11 cellular contexts compared by ENCODE assay signal in genomic region chrX:123869488-123869887, GRCh38. TPM values are rescaled to one million over a fixed set of nuclear protein-coding genes. Genes with fewer than 3 reads are reported as not detected.
DNase-seq lines count a peak whose midpoint lies in the region; ATAC-seq and TF ChIP-seq lines count a peak whose summit lies in the region.
"Had no signal": no experiment of that assay in that cellular context is flagged by ENCODE, and none has a peak within 500 bp of the region (broad histone marks: within the 10 kb centered on the region; RNA-seq: fewer than 3 reads in every experiment).

No MANE protein-coding gene starts in this region.

- TF ChIP-seq POLR2A in NB4 (IDR thresholded peaks at IDR 0.05; ENCODE audit: extremely low read depth, insufficient read length) = no peak
- TF ChIP-seq POLR2A in sigmoid colon (IDR thresholded peaks at IDR 0.05) = no peak

- H3K27ac Mint-ChIP-seq in CD4-positive, alpha-beta T cell = peak overlapping the region; percentile 25

- CTCF ChIA-PET in CD4-positive, alpha-beta T cell (lab: Charles Lee) = no interaction called here

- no peak overlapping the region for H3K27ac ChIP-seq in CD4-positive, alpha-beta T cell (ENCODE audit: low read depth, low read length)
- H3K27ac ChIP-seq in sigmoid colon = no peak overlapping the region

- H3K4me1 ChIP-seq in sigmoid colon = no peaks in the 10 kb centered on the region

- H3K36me3 Mint-ChIP-seq in CD4-positive, alpha-beta T cell (ENCODE audit: low read depth) = peaks cover 8% of the 10 kb centered on the region
- H3K36me3 Mint-ChIP-seq: naive B cell had no signal

- peaks cover 15% of the 10 kb centered on the region for H3K4me1 Mint-ChIP-seq in CD4-positive, alpha-beta T cell (ENCODE audit: low read depth)

- no peaks in the 10 kb centered on the region for H3K9me3 Mint-ChIP-seq in CD4-positive, alpha-beta T cell
- H3K9me3 Mint-ChIP-seq: naive B cell had no signal

- H3K27me3 ChIP-seq in CD4-positive, alpha-beta T cell (ENCODE audit: control insufficient read depth, insufficient read depth, low read length) = no peaks in the 10 kb centered on the region
- H3K27me3 ChIP-seq in sigmoid colon = no peaks in the 10 kb centered on the region
- H3K27me3 ChIP-seq: spleen had no signal

- H3K27me3 Mint-ChIP-seq in CD4-positive, alpha-beta T cell = no peaks in the 10 kb centered on the region
- H3K27me3 Mint-ChIP-seq: naive B cell had no signal

- no peaks in the 10 kb centered on the region for H3K36me3 ChIP-seq in sigmoid colon

- no peak overlapping the region for H3K4me3 Mint-ChIP-seq in CD4-positive, alpha-beta T cell
- H3K4me3 Mint-ChIP-seq: naive B cell had no signal

- no peak for TF ChIP-seq EP300 in sigmoid colon (IDR thresholded peaks at IDR 0.05)

- DNase-seq in CD4-positive, alpha-beta T cell = no peak
- peak; percentile 50 for DNase-seq in NB4 (ENCODE audit: low read depth)
- DNase-seq in sigmoid colon = no peak
- DNase-seq in NCI-H187 (lab: John Stamatoyannopoulos, UW) = no peak
- DNase-seq: naive B cell, NCI-H446 treated with DMSO at 0.1 percent for 48 hours, spleen had no signal

- no peaks in the 10 kb centered on the region for H3K9me3 ChIP-seq in CD4-positive, alpha-beta T cell (ENCODE audit: control insufficient read depth, low read length)
- no peaks in the 10 kb centered on the region for H3K9me3 ChIP-seq in sigmoid colon
- H3K9me3 ChIP-seq: spleen had no signal

- WGBS in sigmoid colon, 2 donors = 83 to 97% methylated on average over 1 of the region's 1 CpG

- POLR2A ChIA-PET in CD4-positive, alpha-beta T cell (lab: Charles Lee) = interaction anchor here (0.6 kb wide), 1 partner anchor 198 kb away, joined by 3 read pairs; no protein-coding TSS in a partner anchor

- intact Hi-C loops in CD4-positive, alpha-beta T cell (cut with DNase I, micrococcal nuclease) = loop anchor here in 1 of 2 experiments (10.0 kb wide), 1 partner anchor 135 kb away; the partner anchor contains the start of gene THOC2
- intact Hi-C loops in sigmoid colon (cut with DNase I) = no loop called here

- ATAC-seq in CD4-positive, alpha-beta T cell (ENCODE audit: poor library complexity) = no peak
- peak; percentile 64 for ATAC-seq in GM19463 (IDR thresholded peaks at IDR 0.05; ENCODE audit: unreplicated experiment)
- ATAC-seq in esophagus mucosa = peak; percentile 82
- no peak for ATAC-seq in HG03457 (IDR thresholded peaks at IDR 0.05; ENCODE audit: unreplicated experiment)
- no peak for ATAC-seq in HG03439 (IDR thresholded peaks at IDR 0.05; ENCODE audit: unreplicated experiment)

- no peak overlapping the region for H3K4me3 ChIP-seq in NB4 (ENCODE audit: low read depth, low read length)
- no peak overlapping the region for H3K4me3 ChIP-seq in sigmoid colon
- H3K4me3 ChIP-seq: spleen had no signal

- TF ChIP-seq CTCF in CD4-positive, alpha-beta T cell (IDR thresholded peaks at IDR 0.05) = no peak
- no peak for TF ChIP-seq CTCF in NB4 (IDR thresholded peaks at IDR 0.05; ENCODE audit: low read depth, low read length)
- TF ChIP-seq CTCF in sigmoid colon (IDR thresholded peaks at IDR 0.05) = no peak

RNA-seq across cellular contexts. Expression of gene XIAP, which starts 9.6 kb away (rescaled TPM):
- total RNA-seq in CD4-positive, alpha-beta T cell = 10 to 100 TPM; 20.9 to 26.0 TPM
- total RNA-seq in esophagus mucosa (45.2 TPM), sigmoid colon (10 to 100 TPM; 28.3 to 42.1 (median 33.0) TPM)
- 10 to 100 TPM; 19.2 to 24.0 (median 20.5) TPM for polyA plus RNA-seq in sigmoid colon

Comparison
In these comparisons a context has a peak if more than half of its experiments do, and no peak if none do; other contexts are left out.
1. ATAC-seq: peak in GM19463 (single experiment) and esophagus mucosa (single experiment); none in CD4-positive, alpha-beta T cell (single experiment), HG03457 (single experiment) and HG03439 (single experiment).